ENCODE assay signal across 12 cellular contexts in the genomic region with DNA sequence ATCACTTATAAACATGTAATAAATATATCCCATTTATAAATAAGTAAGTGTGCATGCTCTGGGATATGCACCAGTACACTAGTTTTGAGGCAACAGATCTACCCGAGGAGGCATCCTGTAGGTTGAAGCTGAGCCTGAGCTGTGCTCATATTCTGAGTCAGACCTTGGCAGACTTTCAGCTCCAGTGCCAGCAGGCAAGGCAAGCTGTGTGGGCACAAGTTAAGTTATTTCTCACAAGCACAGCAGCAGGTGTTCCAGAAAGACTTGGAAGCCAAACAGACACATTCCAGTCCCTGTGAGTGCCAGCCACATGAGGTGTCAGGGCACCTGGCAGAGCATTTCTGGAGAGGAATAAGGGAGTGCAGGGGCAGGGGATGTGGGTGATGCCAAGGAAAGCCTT. TPM values are rescaled to one million over a fixed set of nuclear protein-coding genes. Genes with fewer than 3 reads are reported as not detected.
DNase-seq lines count a peak whose midpoint lies in the region; ATAC-seq and TF ChIP-seq lines count a peak whose summit lies in the region.
"Had no signal": no experiment of that assay in that cellular context is flagged by ENCODE, and none has a peak within 500 bp of the region (broad histone marks: within the 10 kb centered on the region; RNA-seq: fewer than 3 reads in every experiment).

No MANE protein-coding gene starts in this region.

- H3K9me3 ChIP-seq in right atrium auricular region = no peaks in the 10 kb centered on the region
- H3K9me3 ChIP-seq in suprapubic skin = no peaks in the 10 kb centered on the region

- no peak overlapping the region for H3K27ac Mint-ChIP-seq in activated T-helper 2 cell treated with anti-CD3 and anti-CD28 coated beads, Interferon-gamma antibody, Interleukin-2, Interleukin-4, amounts not matched to agents 10 μg/mL and 5 μg/mL and 100 μg/mL, durations not matched to agents 14 hours and 24 hours and 36 hours
- H3K27ac Mint-ChIP-seq: activated naive CD8-positive, alpha-beta T cell treated with anti-CD3 and anti-CD28 coated beads, Interleukin-2, amount 10 ng/mL, durations not matched to agents 7 days and 5 days; stimulated activated naive CD8-positive, alpha-beta T cell treated with anti-CD3 and anti-CD28 coated beads, Interleukin-15, Interleukin-2, amounts not matched to agents 100 ng/mL and 50 ng/mL, for 24 hours; T-helper 2 cell treated with Interferon-gamma antibody and Interleukin-4, amounts not matched to agents 5 μg/mL and 100 μg/mL, for 36 hours had no signal

- no peaks in the 10 kb centered on the region for H3K27me3 ChIP-seq in right atrium auricular region
- H3K27me3 ChIP-seq in suprapubic skin = no peaks in the 10 kb centered on the region

- TF ChIP-seq POLR2A in suprapubic skin (IDR thresholded peaks at IDR 0.05) = no peak

- H3K36me3 Mint-ChIP-seq in activated T-helper 2 cell treated with anti-CD3 and anti-CD28 coated beads, Interferon-gamma antibody, Interleukin-2, Interleukin-4, amounts not matched to agents 10 μg/mL and 5 μg/mL and 100 μg/mL, durations not matched to agents 14 hours and 24 hours and 36 hours (ENCODE audit: low read depth) = no peaks in the 10 kb centered on the region
- H3K36me3 Mint-ChIP-seq: activated naive CD8-positive, alpha-beta T cell treated with anti-CD3 and anti-CD28 coated beads, Interleukin-2, amount 10 ng/mL, durations not matched to agents 7 days and 5 days had no signal

- H3K27ac ChIP-seq in right atrium auricular region = no peak overlapping the region
- peak overlapping the region; percentile 40 for H3K27ac ChIP-seq in suprapubic skin

- H3K4me1 ChIP-seq in right atrium auricular region = no peaks in the 10 kb centered on the region
- peaks cover 4% of the 10 kb centered on the region for H3K4me1 ChIP-seq in suprapubic skin

- H3K4me3 ChIP-seq in right atrium auricular region (no peak overlapping the region), suprapubic skin (no peak overlapping the region)

- H3K36me3 ChIP-seq in right atrium auricular region = no peaks in the 10 kb centered on the region
- no peaks in the 10 kb centered on the region for H3K36me3 ChIP-seq in suprapubic skin

- 35% methylated on average over 1 of the region's 1 CpG for WGBS in suprapubic skin

- peaks cover 1% of the 10 kb centered on the region for H3K27me3 Mint-ChIP-seq in activated T-helper 2 cell treated with anti-CD3 and anti-CD28 coated beads, Interferon-gamma antibody, Interleukin-2, Interleukin-4, amounts not matched to agents 10 μg/mL and 5 μg/mL and 100 μg/mL, durations not matched to agents 14 hours and 24 hours and 36 hours (ENCODE audit: low read depth)
- H3K27me3 Mint-ChIP-seq: activated naive CD8-positive, alpha-beta T cell treated with anti-CD3 and anti-CD28 coated beads, Interleukin-2, amount 10 ng/mL, durations not matched to agents 7 days and 5 days had no signal

- TF ChIP-seq EP300 in suprapubic skin (IDR thresholded peaks at IDR 0.05) = no peak

- intact Hi-C loops in Right ventricle myocardium inferior (cut with DNase I) = no loop called here
- intact Hi-C loops in activated T-helper 2 cell treated with anti-CD3 and anti-CD28 coated beads, Interferon-gamma antibody, Interleukin-2, Interleukin-4, amounts not matched to agents 10 μg/mL and 5 μg/mL and 100 μg/mL, durations not matched to agents 14 hours and 24 hours and 36 hours (cut with micrococcal nuclease) = no loop called here

- peaks cover 7% of the 10 kb centered on the region for H3K4me1 Mint-ChIP-seq in activated T-helper 2 cell treated with anti-CD3 and anti-CD28 coated beads, Interferon-gamma antibody, Interleukin-2, Interleukin-4, amounts not matched to agents 10 μg/mL and 5 μg/mL and 100 μg/mL, durations not matched to agents 14 hours and 24 hours and 36 hours (ENCODE audit: low read depth)
- H3K4me1 Mint-ChIP-seq: activated naive CD8-positive, alpha-beta T cell treated with anti-CD3 and anti-CD28 coated beads, Interleukin-2, amount 10 ng/mL, durations not matched to agents 7 days and 5 days had no signal

- ATAC-seq in Right ventricle myocardium inferior (peak; percentile 28), GM21786 (IDR thresholded peaks at IDR 0.05; ENCODE audit: unreplicated experiment) (no peak), HG03196 (IDR thresholded peaks at IDR 0.05; ENCODE audit: unreplicated experiment) (no peak)

- TF ChIP-seq CTCF in right atrium auricular region (IDR thresholded peaks at IDR 0.05) = no peak
- no peak for TF ChIP-seq CTCF in suprapubic skin (IDR thresholded peaks at IDR 0.05)

- no peak for DNase-seq in Right ventricle myocardium inferior (ENCODE audit: missing footprints)
- DNase-seq in right atrium auricular region (ENCODE audit: low spot score) = no peak
- peak; percentile 91 for DNase-seq in RPMI8226
- DNase-seq in hypothalamus (lab: John Stamatoyannopoulos, UW) = peak in 26 of 51 donors; percentile 1 to 79 (median 29)
- DNase-seq in suprapubic skin (ENCODE audit: low spot score in 2 of 2) = no peak
- no peak for DNase-seq in activated T-helper 2 cell treated with anti-CD3 and anti-CD28 coated beads, Interferon-gamma antibody, Interleukin-2, Interleukin-4, amounts not matched to agents 10 μg/mL and 5 μg/mL and 100 μg/mL, durations not matched to agents 14 hours and 24 hours and 36 hours (ENCODE audit: low spot score)
- DNase-seq: activated naive CD8-positive, alpha-beta T cell treated with anti-CD3 and anti-CD28 coated beads, Interleukin-2, amount 10 ng/mL, durations not matched to agents 7 days and 5 days had no signal

- no peak overlapping the region for H3K4me3 Mint-ChIP-seq in activated T-helper 2 cell treated with anti-CD3 and anti-CD28 coated beads, Interferon-gamma antibody, Interleukin-2, Interleukin-4, amounts not matched to agents 10 μg/mL and 5 μg/mL and 100 μg/mL, durations not matched to agents 14 hours and 24 hours and 36 hours (ENCODE audit: low read depth)
- H3K4me3 Mint-ChIP-seq: activated naive CD8-positive, alpha-beta T cell treated with anti-CD3 and anti-CD28 coated beads, Interleukin-2, amount 10 ng/mL, durations not matched to agents 7 days and 5 days; stimulated activated naive CD8-positive, alpha-beta T cell treated with anti-CD3 and anti-CD28 coated beads, Interleukin-15, Interleukin-2, amounts not matched to agents 100 ng/mL and 50 ng/mL, for 24 hours; T-helper 2 cell treated with Interferon-gamma antibody and Interleukin-4, amounts not matched to agents 5 μg/mL and 100 μg/mL, for 36 hours had no signal

- no peaks in the 10 kb centered on the region for H3K9me3 Mint-ChIP-seq in activated T-helper 2 cell treated with anti-CD3 and anti-CD28 coated beads, Interferon-gamma antibody, Interleukin-2, Interleukin-4, amounts not matched to agents 10 μg/mL and 5 μg/mL and 100 μg/mL, durations not matched to agents 14 hours and 24 hours and 36 hours
- H3K9me3 Mint-ChIP-seq: activated naive CD8-positive, alpha-beta T cell treated with anti-CD3 and anti-CD28 coated beads, Interleukin-2, amount 10 ng/mL, durations not matched to agents 7 days and 5 days; stimulated activated naive CD8-positive, alpha-beta T cell treated with anti-CD3 and anti-CD28 coated beads, Interleukin-15, Interleukin-2, amounts not matched to agents 100 ng/mL and 50 ng/mL, for 24 hours; T-helper 2 cell treated with Interferon-gamma antibody and Interleukin-4, amounts not matched to agents 5 μg/mL and 100 μg/mL, for 36 hours had no signal

RNA-seq across cellular contexts. Expression of gene CLEC19A, which starts 1.3 kb away (rescaled TPM):
- not detected for total RNA-seq in Right ventricle myocardium inferior
- total RNA-seq in right atrium auricular region = not detected
- total RNA-seq in suprapubic skin = not detected
- not detected in 2 replicates for total RNA-seq in activated T-helper 2 cell treated with anti-CD3 and anti-CD28 coated beads, Interferon-gamma antibody, Interleukin-2, Interleukin-4, amounts not matched to agents 10 μg/mL and 5 μg/mL and 100 μg/mL, durations not matched to agents 14 hours and 24 hours and 36 hours
- total RNA-seq: activated naive CD8-positive, alpha-beta T cell treated with anti-CD3 and anti-CD28 coated beads, Interleukin-2, amount 10 ng/mL, durations not matched to agents 7 days and 5 days; posterior vena cava had no signal

Comparison
In these comparisons a context has a peak if more than half of its experiments do, and no peak if none do; other contexts are left out.
1. DNase-seq: peak in RPMI8226 (single experiment) and hypothalamus (26 of 51); none in Right ventricle myocardium inferior (single experiment), right atrium auricular region (single experiment), suprapubic skin (0 of 2) and activated T-helper 2 cell treated with anti-CD3 and anti-CD28 coated beads, Interferon-gamma antibody, Interleukin-2, Interleukin-4, amounts not matched to agents 10 μg/mL and 5 μg/mL and 100 μg/mL, durations not matched to agents 14 hours and 24 hours and 36 hours (single experiment).